Comparison of ENCODE assay signal across 7 cellular contexts in the genomic region with DNA sequence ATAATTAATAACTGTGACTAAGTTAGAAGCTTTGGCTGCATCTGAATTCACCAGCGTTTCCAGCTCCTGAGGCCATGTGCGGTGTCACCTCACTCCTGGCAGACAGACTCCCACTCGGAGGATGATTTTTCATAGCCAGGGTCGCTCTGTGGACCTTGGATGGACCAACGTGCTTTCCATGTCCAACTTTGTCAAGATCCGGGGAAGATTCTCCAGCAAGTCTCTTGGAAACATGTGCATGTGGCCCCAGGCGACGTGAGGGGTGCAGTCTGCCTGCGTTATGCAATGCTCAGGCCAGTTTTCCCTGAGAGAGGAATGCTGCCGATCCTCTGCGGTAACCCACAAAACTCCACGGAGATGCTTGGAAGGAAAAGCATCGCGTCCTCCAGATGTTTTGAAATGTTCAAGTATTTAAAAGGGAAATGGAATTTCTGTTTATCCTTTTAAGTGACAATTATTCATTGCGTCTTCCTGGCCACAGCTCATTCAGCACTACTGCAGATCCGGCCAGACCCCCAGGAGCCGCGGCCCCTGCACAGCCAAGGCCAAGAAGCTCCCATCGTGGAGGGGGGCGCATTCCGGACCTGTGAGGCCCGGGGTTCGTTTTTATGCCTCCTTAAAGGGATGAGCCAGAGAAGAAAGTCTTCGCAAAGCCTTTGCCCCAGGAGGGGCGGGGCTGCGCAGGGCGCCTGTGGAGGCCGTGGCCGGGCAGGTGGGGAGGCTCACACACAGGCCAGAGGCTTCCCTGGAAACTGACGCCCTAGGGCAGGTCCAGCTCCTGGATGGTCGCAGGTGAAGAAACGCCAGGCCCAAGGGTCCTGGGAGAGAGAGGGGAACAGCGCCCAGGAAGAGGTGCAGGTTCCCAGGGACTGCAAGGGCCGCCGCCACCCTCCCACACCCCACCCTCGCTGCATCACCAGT. TPM values are rescaled to one million over a fixed set of nuclear protein-coding genes. Genes with fewer than 3 reads are reported as not detected.
DNase-seq lines count a peak whose midpoint lies in the region; TF ChIP-seq lines count a peak whose summit lies in the region.

No MANE protein-coding gene starts in this region.

- H3K4me3 ChIP-seq in MG63, result no peak overlapping the region

- H3K4me1 Mint-ChIP-seq in mesothelial cell of epicardium, result peaks cover 11% of the 10 kb centered on the region

- peak; percentile 90 for DNase-seq in MG63
- DNase-seq in epidermal melanocyte (ENCODE audit: insufficient read length, low spot score), result peak; percentile 75
- DNase-seq in mesothelial cell of epicardium (ENCODE audit: low spot score in 2 of 2, unreplicated experiment in 2 of 2), result peak in 1 of 2 experiments; percentile 45
- DNase-seq in ureter (ENCODE audit: low spot score), result peak; percentile 59
- no peak for DNase-seq in DMS53 treated with DMSO at 0.1 percent for 48 hours (lab: John Stamatoyannopoulos, UW; ENCODE audit: unreplicated experiment)
- DNase-seq in HPDE6-E6E7 (ENCODE audit: extremely low spot score), result no peak
- no peak for DNase-seq in medulla oblongata (ENCODE audit: extremely low spot score)

- H3K4me3 Mint-ChIP-seq in mesothelial cell of epicardium, result no peak overlapping the region

- H3K9me3 Mint-ChIP-seq in mesothelial cell of epicardium, result no peaks in the 10 kb centered on the region

- peaks cover 3% of the 10 kb centered on the region for H3K27me3 Mint-ChIP-seq in mesothelial cell of epicardium (ENCODE audit: low read depth)

- H3K9me3 ChIP-seq in MG63, result no peaks in the 10 kb centered on the region

- no peaks in the 10 kb centered on the region for H3K27me3 ChIP-seq in MG63

- no peaks in the 10 kb centered on the region for H3K36me3 Mint-ChIP-seq in mesothelial cell of epicardium

- H3K36me3 ChIP-seq in MG63, result no peaks in the 10 kb centered on the region

- no peak for TF ChIP-seq CTCF in mesothelial cell of epicardium (IDR thresholded peaks at IDR 0.05; ENCODE audit: unreplicated experiment)

- H3K27ac Mint-ChIP-seq in mesothelial cell of epicardium, result peak overlapping the region; percentile 59

RNA-seq across cellular contexts. Expression of gene C13orf46, which starts 46.0 kb away (rescaled TPM):
- total RNA-seq in MG63 (2014; rRNA removed; shearing (Covaris generic); ENCODE audit: low replicate concordance), result not detected in 2 replicates
- 0.54 to 1.8 TPM (median 0.57 TPM) in 3 replicates for total RNA-seq in mesothelial cell of epicardium
- 7.5 TPM for total RNA-seq in ureter

Comparison
In these comparisons a context has a peak if more than half of its experiments do, and no peak if none do; other contexts are left out.
1. DNase-seq: peak in MG63 (single experiment), epidermal melanocyte (single experiment) and ureter (single experiment); none in DMS53 treated with DMSO at 0.1 percent for 48 hours (single experiment), HPDE6-E6E7 (single experiment) and medulla oblongata (single experiment).